17 cellular contexts compared by ENCODE assay signal in the genomic region with DNA sequence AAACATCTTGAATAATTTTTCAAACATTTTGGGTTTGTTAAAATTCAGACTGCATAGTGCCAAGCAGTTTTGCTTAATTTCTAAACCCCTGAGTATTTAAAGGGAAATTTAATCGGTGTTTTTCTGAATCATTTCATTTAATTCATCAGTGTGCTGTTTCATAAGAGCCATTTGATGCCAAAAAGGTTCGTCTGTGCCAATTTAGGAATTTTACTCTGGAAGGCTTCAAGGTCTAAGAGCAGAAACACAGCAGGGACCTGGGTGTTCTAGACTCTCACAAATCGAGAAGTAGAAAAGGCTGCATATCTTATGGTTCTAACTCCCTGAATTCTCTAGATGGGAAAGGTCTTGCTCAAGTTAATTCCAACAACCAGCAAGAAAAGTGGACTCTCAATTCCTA.
DNase-seq lines count a peak whose midpoint lies in the region; ATAC-seq and TF ChIP-seq lines count a peak whose summit lies in the region.
"Had no signal": no experiment of that assay in that cellular context is flagged by ENCODE, and none has a peak within 500 bp of the region (broad histone marks: within the 10 kb centered on the region; RNA-seq: fewer than 3 reads in every experiment).

No MANE protein-coding gene starts in this region.

- TF ChIP-seq POLR2A in esophagus muscularis mucosa (IDR thresholded peaks at IDR 0.05; ENCODE audit: low read depth) (no peak), sigmoid colon (IDR thresholded peaks at IDR 0.05) (no peak)

- TF ChIP-seq CTCF in esophagus muscularis mucosa (IDR thresholded peaks at IDR 0.05) (no peak), left ventricle myocardium inferior (IDR thresholded peaks at IDR 0.05; ENCODE audit: borderline replicate concordance) (no peak), sigmoid colon (IDR thresholded peaks at IDR 0.05) (no peak), endothelial cell (IDR thresholded peaks at IDR 0.05; ENCODE audit: unreplicated experiment) (no peak), GM13977 (IDR thresholded peaks at IDR 0.05; ENCODE audit: extremely low read depth, insufficient read depth, missing control alignments) (no peak)

- no peak overlapping the region for H3K27ac Mint-ChIP-seq in endothelial cell (ENCODE audit: unreplicated experiment)
- H3K27ac Mint-ChIP-seq: activated naive CD8-positive, alpha-beta T cell treated with anti-CD3 and anti-CD28 coated beads, Interleukin-2, amount 50 U/mL, for 24 hours; CD8-positive, alpha-beta T cell had no signal

- no peaks in the 10 kb centered on the region for H3K27me3 Mint-ChIP-seq in endothelial cell (ENCODE audit: unreplicated experiment)
- H3K27me3 Mint-ChIP-seq: activated naive CD8-positive, alpha-beta T cell treated with anti-CD3 and anti-CD28 coated beads, Interleukin-2, amount 50 U/mL, for 24 hours had no signal

- intact Hi-C loops in esophagus muscularis mucosa (cut with DNase I) (no loop called here), left ventricle myocardium inferior (cut with micrococcal nuclease) (no loop called here), sigmoid colon (cut with DNase I) (no loop called here), aorta (cut with DNase I) (no loop called here)

- H3K9me3 ChIP-seq in esophagus muscularis mucosa (no peaks in the 10 kb centered on the region), left ventricle myocardium inferior (replicated peaks) (peaks cover 8% of the 10 kb centered on the region), sigmoid colon (no peaks in the 10 kb centered on the region), aorta (ENCODE audit: control insufficient read depth, low read length) (no peaks in the 10 kb centered on the region)
- H3K9me3 ChIP-seq: colonic mucosa had no signal

- in situ Hi-C loops in GM13977 (cut with MboI; ENCODE audit: low pct_unique_long_range_greater_than_20kb, low sequenced_read_pairs, unreplicated experiment): no loop called here

- H3K36me3 Mint-ChIP-seq in endothelial cell (ENCODE audit: low read depth, unreplicated experiment): no peaks in the 10 kb centered on the region

- H3K4me1 Mint-ChIP-seq in endothelial cell (ENCODE audit: unreplicated experiment): no peaks in the 10 kb centered on the region

- H3K36me3 ChIP-seq in esophagus muscularis mucosa (no peaks in the 10 kb centered on the region), left ventricle myocardium inferior (no peaks in the 10 kb centered on the region), sigmoid colon (no peaks in the 10 kb centered on the region), aorta (ENCODE audit: control insufficient read depth in 1 of 2, insufficient read depth in 2 of 2, low read length in 1 of 2) (no peaks in the 10 kb centered on the region)
- H3K36me3 ChIP-seq: colonic mucosa had no signal

- H3K4me3 ChIP-seq in esophagus muscularis mucosa (no peak overlapping the region), left ventricle myocardium inferior (no peak overlapping the region), sigmoid colon (no peak overlapping the region), aorta (ENCODE audit: low read length in 2 of 2) (peak overlapping the region in 1 of 2 donors; percentile 33)
- H3K4me3 ChIP-seq: colonic mucosa, lung, SK-N-MC had no signal

- TF ChIP-seq EP300 in esophagus muscularis mucosa (IDR thresholded peaks at IDR 0.05): no peak
- no peak for TF ChIP-seq EP300 in sigmoid colon (IDR thresholded peaks at IDR 0.05)

- H3K27ac ChIP-seq in esophagus muscularis mucosa (replicated peaks in 1 of 4): peak overlapping the region; percentile 52 to 69 (median 62)
- peak overlapping the region; percentile 43 for H3K27ac ChIP-seq in left ventricle myocardium inferior (replicated peaks)
- peak overlapping the region in 3 of 4 donors; percentile 34 to 59 (median 53) for H3K27ac ChIP-seq in sigmoid colon
- H3K27ac ChIP-seq in aorta (ENCODE audit: low read depth in 1 of 2, low read length in 2 of 2): peak overlapping the region in 1 of 2 donors; percentile 97
- H3K27ac ChIP-seq: colonic mucosa, SK-N-MC had no signal

- H3K9me3 Mint-ChIP-seq in endothelial cell (ENCODE audit: unreplicated experiment): no peaks in the 10 kb centered on the region
- H3K9me3 Mint-ChIP-seq: activated naive CD8-positive, alpha-beta T cell treated with anti-CD3 and anti-CD28 coated beads, Interleukin-2, amount 50 U/mL, for 24 hours had no signal

- H3K4me1 ChIP-seq in esophagus muscularis mucosa (peaks cover 5 to 24% (median 22%) of the 10 kb centered on the region in 4 donors), left ventricle myocardium inferior (peaks cover 20% of the 10 kb centered on the region), sigmoid colon (peaks cover 0 to 17% (median 14%) of the 10 kb centered on the region in 4 donors), aorta (ENCODE audit: control insufficient read depth in 1 of 2, insufficient read depth in 2 of 2, low read length in 2 of 2) (peaks cover 0 to 9% of the 10 kb centered on the region in 2 donors)
- H3K4me1 ChIP-seq: colonic mucosa had no signal

- DNase-seq in esophagus muscularis mucosa (ENCODE audit: extremely low spot score) (no peak), left ventricle myocardium inferior (no peak), sigmoid colon (no peak), aorta (no peak), endothelial cell (ENCODE audit: low spot score) (no peak), GM13977 (ENCODE audit: low spot score) (no peak)
- no peak for DNase-seq in activated CD4-positive, CD25-positive, alpha-beta regulatory T cell (lab: John Stamatoyannopoulos, UW)
- DNase-seq: activated CD8-positive, alpha-beta memory T cell treated with anti-CD3 and anti-CD28 coated beads, Interleukin-2, amount 50 U/mL, for 48 hours; activated naive CD8-positive, alpha-beta T cell treated with anti-CD3 and anti-CD28 coated beads, Interleukin-2, amount 50 U/mL, for 24 hours; CD8-positive, alpha-beta T cell; colonic mucosa; NCI-H1417; NCI-H524; stimulated activated CD8-positive, alpha-beta memory T cell treated with anti-CD3 and anti-CD28 coated beads, Interleukin-4, amount 100 ng/mL, for 48 hours; T-helper 2 cell had no signal

- whole genome bisulfite sequencing in esophagus muscularis mucosa: 44% methylated on average over 3 of the region's 3 CpGs
- 77 to 87% methylated on average over 3 of the region's 3 CpGs for WGBS in sigmoid colon, 2 donors
- 2 to 5% methylated on average over 3 of the region's 3 CpGs for WGBS in aorta, 2 donors

- ATAC-seq in aorta (ENCODE audit: low FRiP score): peak; percentile 39
- ATAC-seq: activated naive CD8-positive, alpha-beta T cell treated with anti-CD3 and anti-CD28 coated beads, Interleukin-2, amount 50 U/mL, for 24 hours; CD8-positive, alpha-beta T cell had no signal

- H3K27me3 ChIP-seq in esophagus muscularis mucosa (no peaks in the 10 kb centered on the region), left ventricle myocardium inferior (ENCODE audit: low read depth) (no peaks in the 10 kb centered on the region), sigmoid colon (no peaks in the 10 kb centered on the region), aorta (ENCODE audit: control insufficient read depth in 1 of 2, insufficient read depth in 2 of 2, low read length in 1 of 2) (no peaks in the 10 kb centered on the region)
- H3K27me3 ChIP-seq: colonic mucosa had no signal

- H3K4me3 Mint-ChIP-seq in endothelial cell (ENCODE audit: unreplicated experiment): no peak overlapping the region
- H3K4me3 Mint-ChIP-seq: activated naive CD8-positive, alpha-beta T cell treated with anti-CD3 and anti-CD28 coated beads, Interleukin-2, amount 50 U/mL, for 24 hours; CD8-positive, alpha-beta T cell had no signal
